Comparison of ENCODE assay signal across 8 cellular contexts in the genomic region with DNA sequence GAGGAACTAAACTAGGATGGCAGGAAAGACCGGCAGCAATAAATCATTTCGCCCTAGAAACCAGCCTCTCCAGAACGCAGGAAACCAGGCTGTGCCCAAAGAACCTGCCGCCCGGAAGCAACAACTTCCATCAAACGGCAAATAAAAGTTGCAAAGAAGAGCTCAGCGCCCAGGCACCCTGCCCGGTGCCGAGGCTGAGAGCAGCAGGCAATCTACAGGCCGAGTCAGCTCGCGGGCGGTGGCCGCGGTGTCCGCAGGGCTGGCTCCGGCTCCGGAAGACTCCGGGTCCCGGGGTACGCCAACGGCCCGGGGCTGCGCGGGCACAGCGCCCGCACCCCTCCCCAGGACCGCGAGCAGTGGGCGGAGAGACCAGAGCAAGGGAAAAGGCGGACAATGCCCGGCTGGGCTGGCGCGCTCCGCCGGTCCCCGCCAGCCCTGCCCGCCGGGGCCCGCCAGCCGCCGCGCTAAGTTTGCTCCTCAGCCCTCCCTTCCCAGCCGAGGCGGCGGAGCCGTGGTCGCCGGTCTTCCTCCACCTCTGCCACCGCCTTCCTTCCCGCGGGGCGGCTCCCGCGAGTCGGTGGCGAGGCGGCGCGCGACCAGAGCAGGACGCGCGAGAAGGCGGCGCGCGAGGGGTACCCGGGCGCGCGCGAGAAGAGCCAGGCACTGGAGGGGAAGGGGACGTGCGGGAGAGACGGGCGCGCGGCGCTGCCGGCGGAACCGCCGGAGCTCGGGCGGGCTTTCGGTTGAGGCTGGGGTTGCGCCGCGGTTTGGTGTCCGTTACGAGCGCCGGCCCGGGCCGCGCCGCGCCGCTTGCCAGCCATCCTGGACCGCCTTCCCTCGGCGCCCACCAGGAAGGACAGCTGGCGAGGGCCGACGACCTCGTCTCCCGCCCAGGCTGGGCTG. TPM values are rescaled to one million over a fixed set of nuclear protein-coding genes. Genes with fewer than 3 reads are reported as not detected.
A peak's percentile ranks its signal among the peaks of the same experiment; 100 is the strongest.
DNase-seq lines count a peak whose midpoint lies in the region; ATAC-seq and TF ChIP-seq lines count a peak whose summit lies in the region.

No MANE protein-coding gene starts in this region.

- ATAC-seq in GM18508 (IDR thresholded peaks at IDR 0.05; ENCODE audit: insufficient read depth, unreplicated experiment): peak; percentile 6
- ATAC-seq in HG02973 (IDR thresholded peaks at IDR 0.05; ENCODE audit: unreplicated experiment): peak; percentile 33

- peak overlapping the region; percentile 92 to 97 for H3K9ac ChIP-seq in mucosa of rectum (ENCODE audit: low read depth in 1 of 2, low read length in 2 of 2)

- CTCF ChIA-PET in AG04450 (lab: Charles Lee): interaction anchor here (0.6 to 3.9 kb wide), 2 partner anchors 58 to 201 kb away, joined by 5 to 20 read pairs; no protein-coding TSS in a partner anchor

- DNase-seq in AG04450 (ENCODE audit: low read depth, low spot score) (no peak), NCI-H774 (lab: John Stamatoyannopoulos, UW) (peak; percentile 30), activated T-cell treated with anti-CD3 and anti-CD28 coated beads for 48 hours (ENCODE audit: low read depth) (peak; percentile 63), erythroblast (lab: John Stamatoyannopoulos, UW) (peak; percentile 76 to 82)
- DNase-seq in stimulated activated CD8-positive, alpha-beta memory T cell treated with anti-CD3 and anti-CD28 coated beads, Interleukin-4, amount 100 ng/mL, for 48 hours: peak; percentile 71

- H3K27me3 ChIP-seq in AG04450 (ENCODE audit: control insufficient read depth, insufficient read depth, low read length) (no peaks in the 10 kb centered on the region), mucosa of rectum (ENCODE audit: control insufficient read depth in 2 of 2, insufficient read depth in 2 of 2, low read length in 2 of 2) (no peaks in the 10 kb centered on the region)

- no peak for TF ChIP-seq POLR2A in erythroblast (IDR thresholded peaks at IDR 0.05; ENCODE audit: low read length)

- H3K4me3 ChIP-seq in AG04450 (ENCODE audit: low read depth, low read length) (peak overlapping the region; percentile 68), mucosa of rectum (ENCODE audit: low read length in 2 of 2) (peak overlapping the region; percentile 92 to 98)

- H3K27ac ChIP-seq in AG04450 (ENCODE audit: low read depth, low read length) (peak overlapping the region; percentile 94), mucosa of rectum (ENCODE audit: low read depth in 2 of 2, low read length in 2 of 2) (peak overlapping the region; percentile 94 to 97)

- no peak for TF ChIP-seq CTCF in AG04450 (IDR thresholded peaks at IDR 0.05; ENCODE audit: low read depth, low read length)

- peaks cover 5 to 25% of the 10 kb centered on the region in 2 donors for H3K4me1 ChIP-seq in mucosa of rectum (ENCODE audit: control insufficient read depth in 2 of 2, insufficient read depth in 2 of 2, low read length in 2 of 2)

- POLR2A ChIA-PET in AG04450 (lab: Yijun Ruan, JAX): interaction anchor here (0.7 to 2.1 kb wide), 6 partner anchors 26 to 201 kb away, joined by 4 to 10 read pairs (median 5); a partner anchor contains a TSS

- H3K36me3 ChIP-seq in mucosa of rectum (ENCODE audit: control insufficient read depth in 2 of 2, insufficient read depth in 2 of 2, low read length in 2 of 2): no peaks in the 10 kb centered on the region

- H3K9me3 ChIP-seq in AG04450 (ENCODE audit: control insufficient read depth, insufficient read depth, low read length): no peaks in the 10 kb centered on the region
- H3K9me3 ChIP-seq in mucosa of rectum (ENCODE audit: control insufficient read depth in 2 of 2, low read length in 2 of 2): no peaks in the 10 kb centered on the region

RNA-seq across cellular contexts. Expression of a gene that starts 0.7 kb away (rescaled TPM):
- polyA plus RNA-seq in AG04450 (2011; rRNA removed): 18.6 and 28.0 TPM in 2 replicates
- polyA minus RNA-seq in AG04450 (2011; rRNA and poly(A)+ RNA removed): 46.8 and 74.3 TPM in 2 replicates

RNA-seq across cellular contexts. Expression of a gene that starts 51.5 kb away (rescaled TPM):
- polyA plus RNA-seq in AG04450 (2011; rRNA removed): 140 and 176 TPM in 2 replicates
- polyA minus RNA-seq in AG04450 (2011; rRNA and poly(A)+ RNA removed): 49.1 and 53.0 TPM in 2 replicates
